ENCODE assay signal across 9 cellular contexts in the genomic region with DNA sequence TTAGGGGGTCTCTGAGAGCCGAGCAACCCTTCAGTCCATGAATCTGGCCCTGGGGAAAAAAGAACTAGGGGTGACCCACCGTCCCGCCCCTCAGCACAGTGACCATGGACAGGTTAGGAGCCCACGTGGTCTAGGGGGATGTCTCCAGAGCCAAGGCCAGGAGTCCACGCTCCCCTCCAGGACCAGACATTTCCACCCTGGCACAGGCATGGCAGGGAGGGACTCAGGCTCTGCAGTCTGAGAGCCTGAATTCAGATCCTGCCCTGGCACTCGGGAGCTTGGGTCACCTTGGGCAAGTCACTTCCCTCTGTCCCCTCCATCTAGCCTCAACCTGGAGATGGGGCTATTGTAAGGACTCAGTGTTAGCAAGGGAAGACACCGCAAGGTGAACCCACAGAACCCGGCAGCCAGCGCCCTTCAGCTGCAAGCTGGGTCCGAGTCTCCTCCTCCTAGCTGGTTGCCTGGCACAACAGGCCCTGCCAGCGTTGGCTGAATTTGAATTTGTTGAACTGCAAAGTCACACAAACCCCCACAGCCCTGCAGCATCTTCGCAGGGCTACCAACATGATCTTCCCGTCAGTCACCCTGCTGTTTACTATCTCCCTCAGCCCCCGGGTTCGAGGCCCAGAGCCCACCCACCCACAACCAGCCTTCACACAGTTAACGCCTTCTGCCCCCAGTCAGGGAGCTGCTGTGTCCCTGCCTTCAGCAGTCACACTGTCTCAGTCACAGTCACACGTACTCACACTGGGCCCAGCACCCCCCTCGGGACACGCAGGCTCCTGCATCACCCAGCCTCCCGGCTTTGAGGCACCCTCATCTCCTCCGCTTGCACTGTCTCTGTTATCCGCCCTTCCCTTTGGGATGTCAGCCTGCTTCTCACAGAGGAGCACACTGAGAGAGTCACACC. TPM values are rescaled to one million over a fixed set of nuclear protein-coding genes. Genes with fewer than 3 reads are reported as not detected.
A peak's percentile ranks its signal among the peaks of the same experiment; 100 is the strongest.
DNase-seq lines count a peak whose midpoint lies in the region; ATAC-seq, FAIRE-seq and TF ChIP-seq lines count a peak whose summit lies in the region.
"Had no signal": no experiment of that assay in that cellular context is flagged by ENCODE, and none has a peak within 500 bp of the region (broad histone marks: within the 10 kb centered on the region; RNA-seq: fewer than 3 reads in every experiment).

No MANE protein-coding gene starts in this region.

- peaks cover 12% of the 10 kb centered on the region; the same call in 1 of the 2 replicates for H3K27me3 ChIP-seq in SK-N-SH (ENCODE audit: insufficient read depth)

- H3K4me3 Mint-ChIP-seq in activated naive CD4-positive, alpha-beta T cell treated with anti-CD3 and anti-CD28 coated beads, Interleukin-2, amount 50 U/mL, for 24 hours = peak overlapping the region; percentile 61
- H3K4me3 Mint-ChIP-seq in chondrocyte (ENCODE audit: unreplicated experiment) (peak overlapping the region; percentile 69), natural killer cell (peak overlapping the region; percentile 64)

- no peak overlapping the region for H3K27ac Mint-ChIP-seq in activated naive CD4-positive, alpha-beta T cell treated with anti-CD3 and anti-CD28 coated beads, Interleukin-2, amount 50 U/mL, for 24 hours
- H3K27ac Mint-ChIP-seq in chondrocyte (ENCODE audit: unreplicated experiment) (no peak overlapping the region), natural killer cell (no peak overlapping the region)

- H3K9me2 ChIP-seq in SK-N-SH = no peaks in the 10 kb centered on the region

- H3K4me3 ChIP-seq in SK-N-SH (ENCODE audit: low read depth in 2 of 2, low read length in 1 of 2) = no peak overlapping the region

- no peak for TF ChIP-seq EP300 in SK-N-SH (IDR thresholded peaks at IDR 0.05; ENCODE audit: borderline replicate concordance in 1 of 2, low read depth in 1 of 2, low read length in 1 of 2)

- POLR2A ChIA-PET in SK-N-SH (lab: Yijun Ruan, JAX) = no interaction called here

- no peak overlapping the region; the same call in 1 of the 2 replicates for H3K4me2 ChIP-seq in SK-N-SH

- no peak for TF ChIP-seq RAD21 in SK-N-SH (IDR thresholded peaks at IDR 0.05; ENCODE audit: low read length)

- DNase-seq in activated naive CD4-positive, alpha-beta T cell treated with Interleukin-2 at 50 U/mL for 16 hours = no peak
- DNase-seq in chondrocyte (ENCODE audit: low spot score) = no peak
- no peak for DNase-seq in natural killer cell
- DNase-seq in urothelium cell line (ENCODE audit: low spot score) = no peak
- no peak for DNase-seq in DMS 273 (lab: John Stamatoyannopoulos, UW; ENCODE audit: unreplicated experiment)
- DNase-seq in SK-N-SH = no peak
- no peak for DNase-seq in NAMALWA (ENCODE audit: low spot score)
- DNase-seq: AML-193 had no signal

- H3K9ac ChIP-seq in SK-N-SH = no peak overlapping the region

- peaks cover 4% of the 10 kb centered on the region for H3K27me3 Mint-ChIP-seq in activated naive CD4-positive, alpha-beta T cell treated with anti-CD3 and anti-CD28 coated beads, Interleukin-2, amount 50 U/mL, for 24 hours
- H3K27me3 Mint-ChIP-seq in chondrocyte (ENCODE audit: low read depth) (peaks cover 3% of the 10 kb centered on the region), natural killer cell (ENCODE audit: low read depth in 2 of 2) (peaks cover 44 to 62% of the 10 kb centered on the region in 2 donors)

- H3K9me3 ChIP-seq in SK-N-SH = no peaks in the 10 kb centered on the region

- no peak for ATAC-seq in natural killer cell

- whole genome bisulfite sequencing in SK-N-SH (ENCODE audit: low lambda C conversion rate) = 47% methylated on average over 10 of the region's 22 CpGs

- H3K27ac ChIP-seq in SK-N-SH (ENCODE audit: low read depth in 2 of 2, low read length in 1 of 2) = no peak overlapping the region

- intact Hi-C loops in natural killer cell (cut with micrococcal nuclease) = loop anchor here (5.0 kb wide), 1 partner anchor 38 kb away; no protein-coding TSS in a partner anchor

- H3K79me2 ChIP-seq in SK-N-SH (ENCODE audit: insufficient read depth) = no peaks in the 10 kb centered on the region

- no peaks in the 10 kb centered on the region for H3K36me3 Mint-ChIP-seq in activated naive CD4-positive, alpha-beta T cell treated with anti-CD3 and anti-CD28 coated beads, Interleukin-2, amount 50 U/mL, for 24 hours
- H3K36me3 Mint-ChIP-seq in chondrocyte (ENCODE audit: low read depth) (no peaks in the 10 kb centered on the region), natural killer cell (no peaks in the 10 kb centered on the region)

- H3K36me3 ChIP-seq in SK-N-SH (replicated peaks in 1 of 2; ENCODE audit: control insufficient read depth in 1 of 2, insufficient read depth in 2 of 2, low read length in 1 of 2) = no peaks in the 10 kb centered on the region

- no peaks in the 10 kb centered on the region; a peak in 1 of 4 replicates for H3K4me1 ChIP-seq in SK-N-SH (ENCODE audit: control insufficient read depth in 1 of 2, insufficient read depth in 2 of 2, low read depth in 1 of 2, low read length in 1 of 2)

- no peaks in the 10 kb centered on the region for H3K9me3 Mint-ChIP-seq in activated naive CD4-positive, alpha-beta T cell treated with anti-CD3 and anti-CD28 coated beads, Interleukin-2, amount 50 U/mL, for 24 hours
- H3K9me3 Mint-ChIP-seq in chondrocyte (ENCODE audit: low read depth) (no peaks in the 10 kb centered on the region), natural killer cell (no peaks in the 10 kb centered on the region)

- H3K4me1 Mint-ChIP-seq in activated naive CD4-positive, alpha-beta T cell treated with anti-CD3 and anti-CD28 coated beads, Interleukin-2, amount 50 U/mL, for 24 hours = peaks cover 26% of the 10 kb centered on the region
- peaks cover 31% of the 10 kb centered on the region for H3K4me1 Mint-ChIP-seq in chondrocyte (ENCODE audit: low read depth)
- H3K4me1 Mint-ChIP-seq in natural killer cell = peaks cover 23 to 38% of the 10 kb centered on the region in 2 donors

- no peaks in the 10 kb centered on the region for H4K20me1 ChIP-seq in SK-N-SH (ENCODE audit: insufficient read depth)

- no peak overlapping the region for H2AFZ ChIP-seq in SK-N-SH (ENCODE audit: low read depth)

- TF ChIP-seq CTCF in chondrocyte (IDR thresholded peaks at IDR 0.05) (no peak), natural killer cell (IDR thresholded peaks at IDR 0.05) (no peak), SK-N-SH (IDR thresholded peaks at IDR 0.05) (no peak)

- CTCF ChIA-PET in SK-N-SH (lab: Yijun Ruan, JAX) = no interaction called here

- peak; percentile 68 for FAIRE-seq in urothelium cell line (lab: Jason Lieb, UNC)

- no peaks in the 10 kb centered on the region for H3F3A ChIP-seq in SK-N-SH (replicated peaks; ENCODE audit: insufficient read depth)

TF ChIP-seq in SK-N-SH, 30 proteins besides CTCF, POLR2A, EP300 and RAD21:
- TF ChIP-seq RCOR1 (IDR thresholded peaks at IDR 0.05; ENCODE audit: low read length) (no peak), RFX5 (IDR thresholded peaks at IDR 0.05; ENCODE audit: low read length) (no peak), YY1 (IDR thresholded peaks at IDR 0.05; ENCODE audit: low read depth) (no peak), JUND (IDR thresholded peaks at IDR 0.05) (no peak)
- TF ChIP-seq, protein P1, sequence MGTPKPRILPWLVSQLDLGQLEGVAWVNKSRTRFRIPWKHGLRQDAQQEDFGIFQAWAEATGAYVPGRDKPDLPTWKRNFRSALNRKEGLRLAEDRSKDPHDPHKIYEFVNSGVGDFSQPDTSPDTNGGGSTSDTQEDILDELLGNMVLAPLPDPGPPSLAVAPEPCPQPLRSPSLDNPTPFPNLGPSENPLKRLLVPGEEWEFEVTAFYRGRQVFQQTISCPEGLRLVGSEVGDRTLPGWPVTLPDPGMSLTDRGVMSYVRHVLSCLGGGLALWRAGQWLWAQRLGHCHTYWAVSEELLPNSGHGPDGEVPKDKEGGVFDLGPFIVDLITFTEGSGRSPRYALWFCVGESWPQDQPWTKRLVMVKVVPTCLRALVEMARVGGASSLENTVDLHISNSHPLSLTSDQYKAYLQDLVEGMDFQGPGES (IDR thresholded peaks at IDR 0.05; ENCODE audit: low read depth, low read length) = no peak

RNA-seq across cellular contexts. Expression of a gene that starts 0.6 kb away (rescaled TPM):
- total RNA-seq in chondrocyte (10.5 to 16.9 TPM (median 16.5 TPM) in 3 replicates), natural killer cell (1 to 10 TPM in 1 of 3 donors, under 1 TPM in 2; 0.28 to 1.2 (median 0.31) TPM)
- polyA plus RNA-seq in SK-N-SH (2012; rRNA removed) = 0.19 and 0.44 TPM in 2 replicates
- polyA plus RNA-seq in SK-N-SH (2012; cell fraction: cytosol; rRNA removed) = 0.06 and 0.16 TPM in 2 replicates
- polyA plus RNA-seq in SK-N-SH (2012; cell fraction: nucleus; rRNA removed) = 0.11 and 0.16 TPM in 2 replicates
